ENCODE assay signal across 7 cellular contexts in genomic region chr2:72150157-72150960, GRCh38. TPM values are rescaled to one million over a fixed set of nuclear protein-coding genes. Genes with fewer than 3 reads are reported as not detected.
A peak's percentile ranks its signal among the peaks of the same experiment; 100 is the strongest.
DNase-seq lines count a peak whose midpoint lies in the region; ATAC-seq, FAIRE-seq and TF ChIP-seq lines count a peak whose summit lies in the region.

No MANE protein-coding gene starts in this region.

- TF ChIP-seq POLR2A in GM12892 (IDR thresholded peaks at IDR 0.05; ENCODE audit: low read depth, low read length): no peak

- no peak for DNase-seq in GM12892 (ENCODE audit: insufficient read length)
- DNase-seq in NCI-H2107 (lab: John Stamatoyannopoulos, UW): peak; percentile 56
- peak; percentile 68 for DNase-seq in UCSD-AML1 (lab: John Stamatoyannopoulos, UW; ENCODE audit: unreplicated experiment)
- DNase-seq in brain pericyte (ENCODE audit: low read depth, low spot score): peak; percentile 41
- peak; percentile 84 for DNase-seq in small intestine

- H3K9me3 ChIP-seq in iPS-20b (ENCODE audit: insufficient read depth, low read depth, low read length) (peaks cover 7% of the 10 kb centered on the region; the same call in 1 of the 2 replicates), small intestine (ENCODE audit: control insufficient read depth, low read depth) (no peaks in the 10 kb centered on the region)

- H3K36me3 ChIP-seq in iPS-20b (ENCODE audit: insufficient read depth, low read depth, low read length) (no peaks in the 10 kb centered on the region), small intestine (ENCODE audit: control insufficient read depth in 2 of 2, insufficient read depth in 2 of 2, low read length in 2 of 2) (no peaks in the 10 kb centered on the region)

- 3 to 6% (median 4%) methylated on average over 28 of the region's 28 CpGs for WGBS in small intestine, 3 donors

- peak; percentile 76 for ATAC-seq in HG02981 (IDR thresholded peaks at IDR 0.05; ENCODE audit: unreplicated experiment)

- FAIRE-seq in GM12892 (lab: Jason Lieb, UNC) (peak; percentile 82), small intestine (lab: Jason Lieb, UNC) (no peak)

- H3K27ac ChIP-seq in iPS-20b (ENCODE audit: low read length): no peak overlapping the region
- no peak overlapping the region for H3K27ac ChIP-seq in small intestine (ENCODE audit: low read depth in 1 of 2, low read length in 1 of 2)

- H3K4me1 ChIP-seq in iPS-20b (ENCODE audit: insufficient read depth, low read length): peaks cover 9% of the 10 kb centered on the region; the same call in 1 of the 2 replicates
- H3K4me1 ChIP-seq in small intestine (ENCODE audit: control insufficient read depth in 2 of 2, insufficient read depth in 1 of 2, low read depth in 1 of 2, low read length in 1 of 2): peaks cover 2 to 5% of the 10 kb centered on the region in 2 donors

- H3K9ac ChIP-seq in iPS-20b (ENCODE audit: low read depth, low read length): no peak overlapping the region

- peaks cover 77% of the 10 kb centered on the region for H3K27me3 ChIP-seq in iPS-20b (ENCODE audit: insufficient read depth, low read length)
- peaks cover 4 to 20% of the 10 kb centered on the region in 2 donors for H3K27me3 ChIP-seq in small intestine (ENCODE audit: control insufficient read depth in 2 of 2, insufficient read depth in 2 of 2, low read length in 2 of 2)

- H3K4me3 ChIP-seq in iPS-20b (ENCODE audit: low read length) (peak overlapping the region; percentile 56), small intestine (ENCODE audit: low read depth in 1 of 2, low read length in 2 of 2) (peak overlapping the region in 1 of 2 donors; percentile 12)

RNA-seq across cellular contexts. Expression of gene CYP26B1, which starts 2.7 kb away (rescaled TPM):
- polyA plus RNA-seq in GM12892 (2012; ENCODE audit: missing spikeins): not detected
- polyA plus RNA-seq in small intestine: 1 to 10 TPM in 1 of 3 donors, under 1 TPM in 2; 0.22 to 6.2 (median 0.81) TPM
